11 cellular contexts compared by ENCODE assay signal in genomic region chr18:46042571-46043123, GRCh38. TPM values are rescaled to one million over a fixed set of nuclear protein-coding genes. Genes with fewer than 3 reads are reported as not detected.
DNase-seq lines count a peak whose midpoint lies in the region; ATAC-seq and TF ChIP-seq lines count a peak whose summit lies in the region.
"Had no signal": no experiment of that assay in that cellular context is flagged by ENCODE, and none has a peak within 500 bp of the region (broad histone marks: within the 10 kb centered on the region; RNA-seq: fewer than 3 reads in every experiment).

No MANE protein-coding gene starts in this region.

- intact Hi-C loops in OCI-LY7 (cut with micrococcal nuclease; ENCODE audit: unreplicated experiment), result no loop called here

- BruUV-seq in OCI-LY7 (replicated peaks; lab: Mats Ljungman, UMichigan), result no TSS peak

- no peaks in the 10 kb centered on the region for H3K9me3 ChIP-seq in OCI-LY7 (ENCODE audit: low read length)
- H3K9me3 ChIP-seq: pancreas, thoracic aorta had no signal

- no peaks in the 10 kb centered on the region for H3K4me1 ChIP-seq in OCI-LY7 (ENCODE audit: insufficient read depth, low read length, poor library complexity, severe bottlenecking)
- H3K4me1 ChIP-seq: pancreas had no signal

- peak overlapping the region; percentile 2 to 80 for H3K27ac Mint-ChIP-seq in effector memory CD8-positive, alpha-beta T cell

- peaks cover 3% of the 10 kb centered on the region for H3K36me3 Mint-ChIP-seq in effector memory CD8-positive, alpha-beta T cell (ENCODE audit: insufficient read depth)

- H3K9me2 ChIP-seq in OCI-LY7 (ENCODE audit: insufficient read depth, low read length), result no peaks in the 10 kb centered on the region

- peak; percentile 42 for ATAC-seq in effector memory CD8-positive, alpha-beta T cell (replicated peaks)

- H3K36me3 ChIP-seq in OCI-LY7 (ENCODE audit: insufficient read depth, low read length), result no peaks in the 10 kb centered on the region
- H3K36me3 ChIP-seq: pancreas, thoracic aorta had no signal

- H3K27ac ChIP-seq in OCI-LY7 (ENCODE audit: low read depth, low read length, poor library complexity, severe bottlenecking), result no peak overlapping the region
- H3K27ac ChIP-seq: pancreas, thoracic aorta had no signal

- DNase-seq in activated CD4-positive, alpha-beta T cell treated with anti-CD3 and anti-CD28 coated beads for 48 hours, result peak; percentile 17
- DNase-seq in activated CD4-positive, alpha-beta T cell treated with anti-CD3 and anti-CD28 coated beads, Interleukin-2, amount 50 U/mL, for 4 hours, result no peak
- DNase-seq in RPMI8226 (peak; percentile 35), retina (peak; percentile 78), OCI-LY7 (ENCODE audit: low spot score) (no peak), hypothalamus (lab: John Stamatoyannopoulos, UW) (no peak)
- DNase-seq in effector memory CD8-positive, alpha-beta T cell, result no peak
- DNase-seq in activated CD4-positive, CD25-positive, alpha-beta regulatory T cell (lab: John Stamatoyannopoulos, UW), result no peak
- DNase-seq: ACHN, pancreas had no signal

- H2AFZ ChIP-seq in OCI-LY7 (ENCODE audit: low read length), result no peak overlapping the region

- H3K9me3 Mint-ChIP-seq in effector memory CD8-positive, alpha-beta T cell, result no peaks in the 10 kb centered on the region

- H3K4me1 Mint-ChIP-seq in effector memory CD8-positive, alpha-beta T cell (ENCODE audit: low read depth in 2 of 2), result peaks cover 22 to 25% of the 10 kb centered on the region in 2 donors

- no peak overlapping the region for H3K4me3 ChIP-seq in OCI-LY7 (ENCODE audit: low read depth, low read length, poor library complexity, severe bottlenecking)
- H3K4me3 ChIP-seq: pancreas, thoracic aorta had no signal

- POLR2A ChIA-PET in OCI-LY7 (lab: Charles Lee), result interaction anchor here (0.6 kb wide), 1 partner anchor 29 kb away, joined by 3 read pairs; no protein-coding TSS in a partner anchor

- no peak overlapping the region for H3K4me2 ChIP-seq in OCI-LY7 (ENCODE audit: low read length)

- peak overlapping the region; percentile 11 to 48 for H3K4me3 Mint-ChIP-seq in effector memory CD8-positive, alpha-beta T cell

- no peak for TF ChIP-seq CTCF in OCI-LY7 (conservative IDR thresholded peaks at IDR 0.05; ENCODE audit: low read length)

- no peaks in the 10 kb centered on the region for H3K27me3 Mint-ChIP-seq in effector memory CD8-positive, alpha-beta T cell

- no peaks in the 10 kb centered on the region for H4K20me1 ChIP-seq in OCI-LY7 (ENCODE audit: insufficient read depth, low read length)

- no peaks in the 10 kb centered on the region for H3K79me2 ChIP-seq in OCI-LY7 (ENCODE audit: insufficient read depth, low read depth, low read length)

- CTCF ChIA-PET in OCI-LY7 (lab: Charles Lee; ENCODE audit: unreplicated experiment), result no interaction called here

RNA-seq across cellular contexts. Expression of gene PSTPIP2, which starts 29.4 kb away (rescaled TPM):
- total RNA-seq in OCI-LY7 (2014; rRNA removed; shearing (Covaris generic)), result 0.15 TPM in 1 of 2 replicates, not detected in the other
- 0.11 TPM in 1 of 2 replicates, not detected in the other for total RNA-seq in OCI-LY7 (2022)

RNA-seq across cellular contexts. Expression of gene ATP5F1A, which starts 55.4 kb away (rescaled TPM):
- 208 and 218 TPM in 2 replicates for total RNA-seq in OCI-LY7 (2014; rRNA removed; shearing (Covaris generic))
- total RNA-seq in OCI-LY7 (2022), result 274 and 284 TPM in 2 replicates

Comparison
In these comparisons a context has a peak if more than half of its experiments do, and no peak if none do; other contexts are left out.
1. DNase-seq: peak in activated CD4-positive, alpha-beta T cell treated with anti-CD3 and anti-CD28 coated beads for 48 hours (single experiment), RPMI8226 (single experiment) and retina (single experiment); none in activated CD4-positive, alpha-beta T cell treated with anti-CD3 and anti-CD28 coated beads, Interleukin-2, amount 50 U/mL, for 4 hours (0 of 2), effector memory CD8-positive, alpha-beta T cell (0 of 3), OCI-LY7 (single experiment), activated CD4-positive, CD25-positive, alpha-beta regulatory T cell (0 of 4) and hypothalamus (0 of 51).